ENCODE assay signal across 8 cellular contexts in the genomic region with DNA sequence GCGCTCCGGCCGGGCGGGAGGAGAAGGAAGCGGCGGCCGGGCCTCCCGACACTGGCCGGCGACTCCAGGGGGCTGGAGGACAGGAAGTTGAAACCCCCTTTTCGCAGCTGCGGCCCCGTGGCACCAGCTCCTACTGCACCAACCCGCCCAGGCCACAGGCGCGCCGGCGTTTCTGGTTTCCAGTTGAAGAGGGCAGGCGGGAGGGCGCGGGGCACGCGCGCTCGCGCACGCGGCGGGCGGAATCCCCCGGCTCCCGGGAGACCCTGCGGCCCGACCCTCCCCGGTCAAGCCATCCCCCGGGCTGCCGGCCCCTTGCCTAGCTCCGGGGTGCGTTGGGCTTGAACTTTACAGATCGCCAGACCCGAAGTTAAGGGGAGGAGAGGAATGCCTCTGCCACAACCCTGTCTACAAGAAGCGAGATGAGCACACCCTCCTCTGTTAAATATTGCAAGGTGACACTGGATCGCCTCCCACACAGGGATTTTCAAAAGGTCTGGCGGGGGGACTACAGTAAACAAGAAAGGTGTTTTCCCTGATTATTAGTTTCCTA.
A peak's percentile ranks its signal among the peaks of the same experiment; 100 is the strongest.
DNase-seq lines count a peak whose midpoint lies in the region; ATAC-seq and TF ChIP-seq lines count a peak whose summit lies in the region.

No MANE protein-coding gene starts in this region.

- ATAC-seq in HG02798 (IDR thresholded peaks at IDR 0.05; ENCODE audit: poor library complexity, unreplicated experiment), result peak; percentile 31

- no peaks in the 10 kb centered on the region for H3K36me3 ChIP-seq in mucosa of stomach (ENCODE audit: control insufficient read depth, insufficient read depth, low read length)

- no peak for TF ChIP-seq POLR2A in erythroblast (IDR thresholded peaks at IDR 0.05; ENCODE audit: low read length)

- no peaks in the 10 kb centered on the region for H3K9me3 ChIP-seq in mucosa of stomach (ENCODE audit: control insufficient read depth, low read length)

- peaks cover 37% of the 10 kb centered on the region for H3K4me1 ChIP-seq in mucosa of stomach (ENCODE audit: control insufficient read depth, insufficient read depth, low read length)

- H3K4me3 ChIP-seq in mucosa of stomach (ENCODE audit: low read length), result peak overlapping the region; percentile 85

- peak overlapping the region; percentile 92 for H3K9ac ChIP-seq in mucosa of stomach (ENCODE audit: low read length)

- DNase-seq in NCI-H1436 (lab: John Stamatoyannopoulos, UW) (peak; percentile 25), NCI-H1436 treated with DMSO at 0.1 percent for 48 hours (lab: John Stamatoyannopoulos, UW) (no peak), NCI-H2227 treated with DMSO at 0.1 percent for 48 hours (lab: John Stamatoyannopoulos, UW) (peak; percentile 26), activated T-cell treated with anti-CD3 and anti-CD28 coated beads for 4 hours (peak; percentile 40), erythroblast (lab: John Stamatoyannopoulos, UW) (peak; percentile 78 to 84)
- DNase-seq in stimulated activated naive CD4-positive, alpha-beta T cell (lab: John Stamatoyannopoulos, UW), result peak; percentile 34 to 72 (median 54)

- no peaks in the 10 kb centered on the region for H3K27me3 ChIP-seq in mucosa of stomach (ENCODE audit: control insufficient read depth, insufficient read depth, low read length)
